Comparison of ENCODE assay signal across 10 cellular contexts in genomic region chr18:49811151-49811938, GRCh38. TPM values are rescaled to one million over a fixed set of nuclear protein-coding genes. Genes with fewer than 3 reads are reported as not detected.
A peak's percentile ranks its signal among the peaks of the same experiment; 100 is the strongest.
DNase-seq lines count a peak whose midpoint lies in the region; ATAC-seq, FAIRE-seq and TF ChIP-seq lines count a peak whose summit lies in the region.
"Had no signal": no experiment of that assay in that cellular context is flagged by ENCODE, and none has a peak within 500 bp of the region (broad histone marks: within the 10 kb centered on the region; RNA-seq: fewer than 3 reads in every experiment).

No MANE protein-coding gene starts in this region.

- DNase-seq in ELF-1 (ENCODE audit: low read depth, low spot score) (peak; percentile 2), NCI-H1105 treated with DMSO at 0.1 percent for 48 hours (lab: John Stamatoyannopoulos, UW) (peak; percentile 42), natural killer cell (no peak), OCI-M1 (lab: John Stamatoyannopoulos, UW) (no peak), GM12892 (ENCODE audit: insufficient read length) (no peak)
- DNase-seq in activated effector memory CD4-positive, alpha-beta T cell treated with Interleukin-2 at 50 U/mL for 16 hours, result no peak
- DNase-seq: anterior cingulate cortex, Kasumi-1 had no signal

- H3K36me3 Mint-ChIP-seq in brain, result peaks cover 50% of the 10 kb centered on the region
- H3K36me3 Mint-ChIP-seq in natural killer cell, result peaks cover 24% of the 10 kb centered on the region

- peaks cover 8% of the 10 kb centered on the region for H3K27me3 Mint-ChIP-seq in brain
- no peaks in the 10 kb centered on the region for H3K27me3 Mint-ChIP-seq in natural killer cell (ENCODE audit: low read depth in 2 of 2)

- TF ChIP-seq CTCF in brain (conservative IDR thresholded peaks at IDR 0.05) (no peak), natural killer cell (IDR thresholded peaks at IDR 0.05) (no peak)

- H3K27ac Mint-ChIP-seq in brain, result peak overlapping the region in 3 of 5 experiments; percentile 22 to 64 (median 37)
- peak overlapping the region; percentile 77 to 99 for H3K27ac Mint-ChIP-seq in natural killer cell

- FAIRE-seq in GM12892 (lab: Jason Lieb, UNC), result no peak

- TF ChIP-seq POLR2A in GM12892 (IDR thresholded peaks at IDR 0.05; ENCODE audit: low read depth, low read length), result no peak

- H3K4me1 Mint-ChIP-seq in brain, result peaks cover 41% of the 10 kb centered on the region
- H3K4me1 Mint-ChIP-seq in natural killer cell, result peaks cover 78 to 80% of the 10 kb centered on the region in 2 donors

- H3K4me3 Mint-ChIP-seq in brain (peak overlapping the region; percentile 18 to 84 (median 55)), natural killer cell (peak overlapping the region; percentile 56)

- peaks cover 29 to 43% (median 34%) of the 10 kb centered on the region in 5 experiments for H3K9me3 Mint-ChIP-seq in brain
- peaks cover 0 to 2% of the 10 kb centered on the region in 2 donors for H3K9me3 Mint-ChIP-seq in natural killer cell

- intact Hi-C loops in natural killer cell (cut with micrococcal nuclease), result loop anchor here (5.0 to 10.0 kb wide), 4 partner anchors 324 to 977 kb away; partner anchors contain the start of genes C18orf32 and MBD1

- no peak for ATAC-seq in natural killer cell
- no peak for ATAC-seq in HG03045 (IDR thresholded peaks at IDR 0.05; ENCODE audit: unreplicated experiment)

RNA-seq across cellular contexts. Expression of gene ACAA2, which starts 2.0 kb away (rescaled TPM):
- polyA plus RNA-seq in brain (ENCODE audit: insufficient read depth, low read depth, low replicate concordance), result 146 TPM
- total RNA-seq in natural killer cell, result 10 to 100 TPM; 47.0 to 71.7 (median 59.2) TPM
- polyA plus RNA-seq in GM12892 (2012; ENCODE audit: missing spikeins), result 60.1 TPM

Comparison
In these comparisons a context has a peak if more than half of its experiments do, and no peak if none do; other contexts are left out.
1. DNase-seq: peak in ELF-1 (single experiment) and NCI-H1105 treated with DMSO at 0.1 percent for 48 hours (single experiment); none in natural killer cell (single experiment), activated effector memory CD4-positive, alpha-beta T cell treated with Interleukin-2 at 50 U/mL for 16 hours (single experiment), OCI-M1 (single experiment) and GM12892 (single experiment).